ENCODE assay signal across 8 cellular contexts in the genomic region with DNA sequence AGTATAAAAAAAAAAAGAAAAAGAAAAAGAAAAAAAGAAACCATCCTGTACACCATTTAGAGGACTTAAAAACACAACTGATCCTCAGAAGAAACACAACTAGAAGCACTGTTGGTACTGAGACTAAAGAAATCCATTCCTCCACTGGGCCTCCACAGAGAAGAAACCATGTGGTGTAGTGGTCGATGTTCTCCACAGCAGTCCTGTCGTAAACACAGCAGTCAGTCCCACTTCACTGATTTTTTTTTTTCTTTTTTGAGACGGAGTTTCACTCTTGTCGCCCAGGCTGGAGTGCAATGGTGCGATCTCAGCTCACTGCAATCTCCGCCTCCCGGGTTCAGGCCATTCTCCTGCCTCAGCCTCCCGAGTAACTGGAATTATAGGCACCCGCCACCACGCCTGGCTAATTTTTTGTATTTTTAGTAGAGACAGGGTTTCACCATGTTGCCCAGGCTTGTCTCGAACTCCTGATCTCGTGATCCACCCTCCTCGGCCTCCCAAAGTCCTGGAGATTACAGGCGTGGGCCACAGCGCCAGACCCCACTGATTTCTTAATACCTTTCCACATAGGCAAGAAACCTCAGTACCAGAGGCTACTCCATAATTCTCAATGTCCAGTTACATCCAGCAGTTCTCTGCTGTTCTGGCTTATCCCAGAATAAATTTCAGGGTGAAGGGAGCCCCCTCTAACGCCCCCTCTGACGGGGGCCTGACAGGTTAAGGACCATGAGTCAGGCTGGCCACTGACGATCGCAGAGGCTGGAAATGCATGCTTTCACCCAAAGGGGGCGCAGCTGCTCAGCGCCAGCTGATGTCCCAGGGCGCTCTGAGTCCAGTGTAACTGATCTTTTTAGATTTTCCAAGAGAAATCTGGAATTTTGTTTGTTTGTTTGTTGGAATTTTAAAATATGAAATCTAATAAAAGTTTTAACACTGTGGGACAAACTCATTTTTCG. TPM values are rescaled to one million over a fixed set of nuclear protein-coding genes. Genes with fewer than 3 reads are reported as not detected.
DNase-seq lines count a peak whose midpoint lies in the region; ATAC-seq and TF ChIP-seq lines count a peak whose summit lies in the region.

No MANE protein-coding gene starts in this region.

- H3K4me3 ChIP-seq in NB4 (ENCODE audit: low read depth, low read length) (no peak overlapping the region), brain microvascular endothelial cell (ENCODE audit: low read depth, low read length) (no peak overlapping the region), testis (peak overlapping the region; percentile 2 to 14)

- WGBS in testis, 2 donors, result 37 to 45% methylated on average over 23 of the region's 23 CpGs

- no peaks in the 10 kb centered on the region for H3K36me3 ChIP-seq in brain microvascular endothelial cell (replicated peaks)
- H3K36me3 ChIP-seq in testis (ENCODE audit: low read depth, missing control alignments), result no peaks in the 10 kb centered on the region

- peak; percentile 98 for TF ChIP-seq CTCF in NB4 (IDR thresholded peaks at IDR 0.05; ENCODE audit: low read depth, low read length)
- TF ChIP-seq CTCF in brain microvascular endothelial cell (IDR thresholded peaks at IDR 0.05; ENCODE audit: low read depth, low read length, missing control alignments), result peak; percentile 95
- TF ChIP-seq CTCF in testis (IDR thresholded peaks at IDR 0.05), result peak; percentile 24 to 85 (median 76)

- peaks cover 6% of the 10 kb centered on the region for H3K4me1 ChIP-seq in testis

- intact Hi-C loops in testis (cut with DNase I; ENCODE audit: low total_unique reads), result no loop called here

- H3K9me3 ChIP-seq in testis, result no peaks in the 10 kb centered on the region

- ATAC-seq in left lobe of liver (peak; percentile 99), GM21619 (IDR thresholded peaks at IDR 0.05; ENCODE audit: unreplicated experiment) (no peak)

- DNase-seq in NCI-H146 (lab: John Stamatoyannopoulos, UW) (peak; percentile 18), NCI-H146 treated with DMSO at 0.1 percent for 48 hours (lab: John Stamatoyannopoulos, UW; ENCODE audit: unreplicated experiment) (no peak), NB4 (ENCODE audit: low read depth) (peak; percentile 53), brain microvascular endothelial cell (peak; percentile 27), left lobe of liver (ENCODE audit: low spot score) (peak; percentile 60), testis (peak; percentile 66), NCI-H446 treated with DMSO at 0.1 percent for 48 hours (lab: John Stamatoyannopoulos, UW) (no peak)

- in situ Hi-C loops in brain microvascular endothelial cell (cut with HindIII; ENCODE audit: low pct_ligation_motif_present, low sequenced_read_pairs), result no loop called here

- H3K27me3 ChIP-seq in brain microvascular endothelial cell (replicated peaks) (no peaks in the 10 kb centered on the region), testis (no peaks in the 10 kb centered on the region)

- TF ChIP-seq POLR2A in NB4 (IDR thresholded peaks at IDR 0.05; ENCODE audit: extremely low read depth, insufficient read length) (no peak), testis (IDR thresholded peaks at IDR 0.05) (no peak)

- H3K27ac ChIP-seq in brain microvascular endothelial cell (no peak overlapping the region), testis (no peak overlapping the region)

RNA-seq across cellular contexts. Expression of gene FFAR4, which starts 24.8 kb away (rescaled TPM):
- total RNA-seq in left lobe of liver, result 0.25 TPM
- total RNA-seq in testis, result under 1 TPM; 0.12 to 0.55 TPM
- polyA plus RNA-seq in testis (ENCODE audit: insufficient read depth, low read depth, low replicate concordance), result 1.3 TPM

RNA-seq across cellular contexts. Expression of gene CEP55, which starts 45.3 kb away (rescaled TPM):
- total RNA-seq in left lobe of liver (0.08 TPM), testis (10 to 100 TPM; 14.1 to 15.5 TPM)
- 28.1 TPM for polyA plus RNA-seq in testis (ENCODE audit: insufficient read depth, low read depth, low replicate concordance)

RNA-seq across cellular contexts. Expression of gene RBP4, which starts 59.4 kb away (rescaled TPM):
- total RNA-seq in left lobe of liver, result 6,485 TPM
- total RNA-seq in testis, result 1 to 10 TPM; 6.8 to 7.1 TPM
- polyA plus RNA-seq in testis (ENCODE audit: insufficient read depth, low read depth, low replicate concordance), result 7.8 TPM

RNA-seq across cellular contexts. Expression of gene MYOF, which starts 59.5 kb away (rescaled TPM):
- total RNA-seq in left lobe of liver (3.2 TPM), testis (10 to 100 TPM in 1 of 2 donors, 1 to 10 TPM in 1; 9.4 to 12.3 TPM)
- polyA plus RNA-seq in testis (ENCODE audit: insufficient read depth, low read depth, low replicate concordance), result 21.4 TPM

Comparison
In these comparisons a context has a peak if more than half of its experiments do, and no peak if none do; other contexts are left out.
1. DNase-seq: peak in NCI-H146 (single experiment), NB4 (single experiment), brain microvascular endothelial cell (single experiment), left lobe of liver (single experiment) and testis (single experiment); none in NCI-H146 treated with DMSO at 0.1 percent for 48 hours (single experiment) and NCI-H446 treated with DMSO at 0.1 percent for 48 hours (single experiment).
2. H3K4me3 ChIP-seq: peak in testis (2 of 2); none in NB4 (single experiment) and brain microvascular endothelial cell (single experiment).
3. RNA of gene CEP55, which starts 45.3 kb away (total RNA-seq): 14.1 to 15.5 TPM in testis; 0.08 TPM in left lobe of liver (single experiment); every median in the first group is over 10 times any median in the second.
4. RNA of gene RBP4, which starts 59.4 kb away (total RNA-seq): 6,485 TPM in left lobe of liver (single experiment); 6.8 to 7.1 TPM in testis; every median in the first group is over 100 times any median in the second.
5. Peak in every context shown above with its lines, with median percentiles within 50 percentile points of each other: CTCF ChIP-seq.